In genomic region chr10:51206471-51206870, GRCh38 we compare ENCODE assay signal across 24 cellular contexts.
"Had no signal": no experiment of that assay in that cellular context is flagged by ENCODE, and none has a peak within 500 bp of the region (broad histone marks: within the 10 kb centered on the region; RNA-seq: fewer than 3 reads in every experiment).

No MANE protein-coding gene starts in this region.

- H3K27ac Mint-ChIP-seq: activated CD8-positive, alpha-beta T cell treated with anti-CD3 and anti-CD28 coated beads for 36 hours; activated naive CD4-positive, alpha-beta T cell treated with anti-CD3 and anti-CD28 coated beads, Interleukin-2, amount 10 ng/mL, durations not matched to agents 7 days and 5 days; activated naive CD8-positive, alpha-beta T cell treated with anti-CD3 and anti-CD28 coated beads, Interleukin-2, amount 10 ng/mL, durations not matched to agents 7 days and 5 days; activated T-cell treated with anti-CD3 and anti-CD28 coated beads, Interleukin-2, amount 50 U/mL, for 72 hours; activated T-helper 2 cell treated with anti-CD3 and anti-CD28 coated beads, Interferon-gamma antibody, Interleukin-2, Interleukin-4, amounts not matched to agents 10 μg/mL and 5 μg/mL and 100 μg/mL, durations not matched to agents 14 hours and 24 hours and 36 hours had no signal

- H3K36me3 Mint-ChIP-seq: activated naive CD4-positive, alpha-beta T cell treated with anti-CD3 and anti-CD28 coated beads, Interleukin-2, amount 10 ng/mL, durations not matched to agents 7 days and 5 days; activated naive CD8-positive, alpha-beta T cell treated with anti-CD3 and anti-CD28 coated beads, Interleukin-2, amount 10 ng/mL, durations not matched to agents 7 days and 5 days had no signal

- H3K9me3 Mint-ChIP-seq: activated CD8-positive, alpha-beta T cell treated with anti-CD3 and anti-CD28 coated beads for 36 hours; activated naive CD4-positive, alpha-beta T cell treated with anti-CD3 and anti-CD28 coated beads, Interleukin-2, amount 10 ng/mL, durations not matched to agents 7 days and 5 days; activated naive CD8-positive, alpha-beta T cell treated with anti-CD3 and anti-CD28 coated beads, Interleukin-2, amount 10 ng/mL, durations not matched to agents 7 days and 5 days; activated T-cell treated with anti-CD3 and anti-CD28 coated beads, Interleukin-2, amount 50 U/mL, for 72 hours; activated T-helper 2 cell treated with anti-CD3 and anti-CD28 coated beads, Interferon-gamma antibody, Interleukin-2, Interleukin-4, amounts not matched to agents 10 μg/mL and 5 μg/mL and 100 μg/mL, durations not matched to agents 14 hours and 24 hours and 36 hours had no signal

- H3K27me3 Mint-ChIP-seq: activated CD8-positive, alpha-beta T cell treated with anti-CD3 and anti-CD28 coated beads for 36 hours; activated naive CD4-positive, alpha-beta T cell treated with anti-CD3 and anti-CD28 coated beads, Interleukin-2, amount 10 ng/mL, durations not matched to agents 7 days and 5 days; activated naive CD8-positive, alpha-beta T cell treated with anti-CD3 and anti-CD28 coated beads, Interleukin-2, amount 10 ng/mL, durations not matched to agents 7 days and 5 days had no signal

- H3K4me1 Mint-ChIP-seq: activated naive CD4-positive, alpha-beta T cell treated with anti-CD3 and anti-CD28 coated beads, Interleukin-2, amount 10 ng/mL, durations not matched to agents 7 days and 5 days; activated naive CD8-positive, alpha-beta T cell treated with anti-CD3 and anti-CD28 coated beads, Interleukin-2, amount 10 ng/mL, durations not matched to agents 7 days and 5 days had no signal

- H3K4me3 Mint-ChIP-seq: activated CD8-positive, alpha-beta T cell treated with anti-CD3 and anti-CD28 coated beads for 36 hours; activated naive CD4-positive, alpha-beta T cell treated with anti-CD3 and anti-CD28 coated beads, Interleukin-2, amount 10 ng/mL, durations not matched to agents 7 days and 5 days; activated naive CD8-positive, alpha-beta T cell treated with anti-CD3 and anti-CD28 coated beads, Interleukin-2, amount 10 ng/mL, durations not matched to agents 7 days and 5 days; activated T-cell treated with anti-CD3 and anti-CD28 coated beads, Interleukin-2, amount 50 U/mL, for 72 hours; brain had no signal

- DNase-seq: activated CD4-positive, alpha-beta T cell treated with anti-CD3 and anti-CD28 coated beads for 4 hours; activated CD8-positive, alpha-beta memory T cell treated with anti-CD3 and anti-CD28 coated beads, Interleukin-2, amount 50 U/mL, for 4 hours; activated CD8-positive, alpha-beta T cell treated with anti-CD3 and anti-CD28 coated beads for 36 hours; activated gamma-delta T cell treated with Interleukin-2 at 50 U/mL for 16 hours; activated naive CD4-positive, alpha-beta T cell treated with anti-CD3 and anti-CD28 coated beads, Interleukin-2, amount 10 ng/mL, durations not matched to agents 7 days and 5 days; activated naive CD8-positive, alpha-beta T cell treated with anti-CD3 and anti-CD28 coated beads, Interleukin-2, amount 10 ng/mL, durations not matched to agents 7 days and 5 days; activated T-cell treated with anti-CD3 and anti-CD28 coated beads, Interleukin-2, amount 50 U/mL, for 72 hours; NCI-H1092; NCI-H1417; NCI-H1930; NCI-H2107; NCI-H2171 treated with DMSO at 0.1 percent for 48 hours; NCI-H345; NCI-H510A; NCI-H526 treated with DMSO at 0.1 percent for 48 hours; NCI-H82; RPMI8226; SJCRH30; SK-N-SH; T-helper 1 cell had no signal

- ATAC-seq: activated CD8-positive, alpha-beta T cell treated with anti-CD3 and anti-CD28 coated beads for 36 hours; activated T-cell treated with anti-CD3 and anti-CD28 coated beads, Interleukin-2, amount 50 U/mL, for 72 hours; Panc1; Right ventricle myocardium inferior had no signal
